8 cellular contexts compared by ENCODE assay signal in genomic region chr2:19989342-19989680, GRCh38. TPM values are rescaled to one million over a fixed set of nuclear protein-coding genes. Genes with fewer than 3 reads are reported as not detected.
DNase-seq lines count a peak whose midpoint lies in the region; ATAC-seq and TF ChIP-seq lines count a peak whose summit lies in the region.

No MANE protein-coding gene starts in this region.

- WGBS in heart left ventricle, 4 donors: 4 to 10% (median 7%) methylated on average over 8 of the region's 8 CpGs
- WGBS in body of pancreas, 2 donors: 3% methylated on average over 8 of the region's 8 CpGs
- no CpG with 5 or more reads among the region's 8 CpGs for WGBS in mesendoderm (ENCODE audit: extremely low coverage, insufficient coverage, low lambda C conversion rate)

- H3K9me3 ChIP-seq in heart left ventricle (no peaks in the 10 kb centered on the region), body of pancreas (no peaks in the 10 kb centered on the region), uterus (no peaks in the 10 kb centered on the region)

- H3K56ac ChIP-seq in mesendoderm (ENCODE audit: low read length): peak overlapping the region; percentile 89

- H4K5ac ChIP-seq in mesendoderm (ENCODE audit: low read length): no peak overlapping the region

- ATAC-seq in heart left ventricle: peak in 1 of 4 donors; percentile 7
- ATAC-seq in left ventricle myocardium superior: no peak
- ATAC-seq in body of pancreas: no peak
- no peak for ATAC-seq in HG02870 (IDR thresholded peaks at IDR 0.05; ENCODE audit: unreplicated experiment)

- H3K79me2 ChIP-seq in mesendoderm (ENCODE audit: control insufficient read depth, insufficient read depth, low read length): peaks cover 8% of the 10 kb centered on the region

- peak overlapping the region; percentile 39 for H3K4me2 ChIP-seq in mesendoderm (ENCODE audit: low read length)

- TF ChIP-seq CTCF in heart left ventricle (IDR thresholded peaks at IDR 0.05) (no peak), body of pancreas (IDR thresholded peaks at IDR 0.05) (no peak), uterus (IDR thresholded peaks at IDR 0.05) (no peak)

- no peak overlapping the region for H2BK120ac ChIP-seq in mesendoderm (ENCODE audit: low read depth, low read length)

- no peak overlapping the region for H3K4ac ChIP-seq in mesendoderm (ENCODE audit: low read depth, low read length)

- H3K4me3 ChIP-seq in heart left ventricle: peak overlapping the region; percentile 64 to 97 (median 70)
- H3K4me3 ChIP-seq in body of pancreas: peak overlapping the region; percentile 52 to 75
- H3K4me3 ChIP-seq in mesendoderm (ENCODE audit: low read length): peak overlapping the region; percentile 80
- H3K4me3 ChIP-seq in uterus: peak overlapping the region; percentile 53 to 60

- H3K36me3 ChIP-seq in heart left ventricle: peaks cover 0 to 6% (median 0%) of the 10 kb centered on the region in 9 donors
- no peaks in the 10 kb centered on the region for H3K36me3 ChIP-seq in body of pancreas (replicated peaks in 1 of 2; ENCODE audit: insufficient read depth in 1 of 2, low read depth in 2 of 2)
- no peaks in the 10 kb centered on the region for H3K36me3 ChIP-seq in mesendoderm (ENCODE audit: control insufficient read depth, insufficient read depth, low read length)
- H3K36me3 ChIP-seq in uterus: no peaks in the 10 kb centered on the region

- no peak overlapping the region for H2BK5ac ChIP-seq in mesendoderm (ENCODE audit: low read length)

- peak overlapping the region in 7 of 12 donors; percentile 25 to 72 (median 60) for H3K27ac ChIP-seq in heart left ventricle
- peak overlapping the region in 2 of 4 donors; percentile 38 to 57 for H3K27ac ChIP-seq in body of pancreas
- peak overlapping the region; percentile 49 for H3K27ac ChIP-seq in mesendoderm (ENCODE audit: low read depth, low read length)
- peak overlapping the region in 1 of 2 donors; percentile 69 for H3K27ac ChIP-seq in uterus

- H2BK15ac ChIP-seq in mesendoderm (replicated peaks; ENCODE audit: low read depth): no peak overlapping the region

- TF ChIP-seq POLR2A in heart left ventricle (IDR thresholded peaks at IDR 0.05): no peak
- no peak for TF ChIP-seq POLR2A in body of pancreas (IDR thresholded peaks at IDR 0.05)
- no peak for TF ChIP-seq POLR2A in uterus (IDR thresholded peaks at IDR 0.05)

- H3K23ac ChIP-seq in mesendoderm (ENCODE audit: low read length): no peak overlapping the region

- intact Hi-C loops in heart left ventricle (cut with DNase I) (no loop called here), left ventricle myocardium superior (cut with micrococcal nuclease) (no loop called here), body of pancreas (cut with DNase I) (no loop called here), uterus (cut with DNase I; ENCODE audit: low total_unique reads) (no loop called here)

- peak overlapping the region; percentile 74 for H3K9ac ChIP-seq in mesendoderm (ENCODE audit: low read length)

- H2AK5ac ChIP-seq in mesendoderm (ENCODE audit: low read length): no peak overlapping the region

- H3K27me3 ChIP-seq in heart left ventricle (peaks cover 0 to 15% (median 0%) of the 10 kb centered on the region in 9 donors), body of pancreas (no peaks in the 10 kb centered on the region), mesendoderm (ENCODE audit: insufficient read depth, low read length, poor library complexity) (no peaks in the 10 kb centered on the region), uterus (no peaks in the 10 kb centered on the region)

- no peak overlapping the region for H3K18ac ChIP-seq in mesendoderm (ENCODE audit: low read length)

- peaks cover 4% of the 10 kb centered on the region for H3K79me1 ChIP-seq in mesendoderm (ENCODE audit: low read length)

- H3K4me1 ChIP-seq in heart left ventricle (peaks cover 0 to 20% (median 6%) of the 10 kb centered on the region in 12 donors), body of pancreas (peaks cover 20% of the 10 kb centered on the region), mesendoderm (ENCODE audit: control insufficient read depth, low read depth, low read length) (no peaks in the 10 kb centered on the region), uterus (no peaks in the 10 kb centered on the region)

- no peak for DNase-seq in heart left ventricle
- no peak for DNase-seq in left ventricle myocardium superior
- DNase-seq in body of pancreas: no peak
- no peak for DNase-seq in mesendoderm
- DNase-seq in uterus: no peak
- no peak for DNase-seq in cerebellum (ENCODE audit: low spot score)
- DNase-seq in 8988T: no peak

- no peak overlapping the region for H4K8ac ChIP-seq in mesendoderm (ENCODE audit: low read depth, low read length)

RNA-seq across cellular contexts. Expression of gene WDR35, which starts 0.6 kb away (rescaled TPM):
- total RNA-seq in heart left ventricle (1 to 10 TPM; 3.1 to 8.5 (median 5.1) TPM), left ventricle myocardium superior (5.1 TPM), body of pancreas (1 to 10 TPM; 6.7 to 8.9 TPM), uterus (10 to 100 TPM in 3 of 4 donors, 1 to 10 TPM in 1; 7.1 to 45.0 (median 20.7) TPM), cerebellum (26.4 TPM)
- 1 to 10 TPM; 1.1 to 4.8 TPM for polyA plus RNA-seq in heart left ventricle
- 7.8 TPM for polyA plus RNA-seq in mesendoderm (2013, experiment 1 of 2)
- 7.5 TPM for polyA plus RNA-seq in mesendoderm (2013, experiment 2 of 2)

RNA-seq across cellular contexts. Expression of gene MATN3, which starts 23.2 kb away (rescaled TPM):
- total RNA-seq in heart left ventricle (under 1 TPM in 5 of 9 donors, not detected in 4; 0.12 to 0.48 (median 0.25) TPM), left ventricle myocardium superior (0.32 TPM), body of pancreas (not detected), uterus (1 to 10 TPM; 1.2 to 2.1 (median 1.3) TPM), cerebellum (3.1 TPM)
- polyA plus RNA-seq in heart left ventricle: under 1 TPM; 0.19 to 0.29 TPM
- 17.0 TPM for polyA plus RNA-seq in mesendoderm (2013, experiment 1 of 2)
- 17.9 TPM for polyA plus RNA-seq in mesendoderm (2013, experiment 2 of 2)
